In genomic region chr11:57637626-57638004, GRCh38 we compare ENCODE assay signal across 9 cellular contexts. TPM values are rescaled to one million over a fixed set of nuclear protein-coding genes. Genes with fewer than 3 reads are reported as not detected.
A peak's percentile ranks its signal among the peaks of the same experiment; 100 is the strongest.
DNase-seq lines count a peak whose midpoint lies in the region; ATAC-seq and TF ChIP-seq lines count a peak whose summit lies in the region.
"Had no signal": no experiment of that assay in that cellular context is flagged by ENCODE, and none has a peak within 500 bp of the region (broad histone marks: within the 10 kb centered on the region; RNA-seq: fewer than 3 reads in every experiment).

No MANE protein-coding gene starts in this region.

- H3K27ac ChIP-seq in DND-41 (ENCODE audit: low read length) = peak overlapping the region; percentile 47
- peak overlapping the region; percentile 66 to 81 for H3K27ac ChIP-seq in prostate gland

- WGBS in prostate gland = 13% methylated on average over 18 of the region's 18 CpGs

- H3K4me1 Mint-ChIP-seq in T-helper 17 cell (peaks cover 9% of the 10 kb centered on the region), glutamatergic neuron (ENCODE audit: low read depth, unreplicated experiment) (peaks cover 22% of the 10 kb centered on the region)

- ATAC-seq in DND-41 (ENCODE audit: insufficient read depth, low read depth) (no peak), T-helper 17 cell (no peak), GM19351 (IDR thresholded peaks at IDR 0.05; ENCODE audit: unreplicated experiment) (no peak), GM21367 (IDR thresholded peaks at IDR 0.05; ENCODE audit: unreplicated experiment) (no peak)

- DNase-seq in DND-41 (no peak), T-helper 17 cell (no peak), glutamatergic neuron (peak; percentile 59), prostate gland (ENCODE audit: low spot score) (no peak), MV-4-11 (lab: John Stamatoyannopoulos, UW) (no peak), G401 (ENCODE audit: low spot score) (no peak)
- DNase-seq: activated CD4-positive, alpha-beta T cell treated with anti-CD3 and anti-CD28 coated beads for 48 hours had no signal

- in situ Hi-C loops in G401 (cut with HindIII; ENCODE audit: low sequenced_read_pairs) = no loop called here

- H3K4me1 ChIP-seq in DND-41 (ENCODE audit: insufficient read depth, low read length) (peaks cover 41% of the 10 kb centered on the region), prostate gland (replicated peaks) (peaks cover 5% of the 10 kb centered on the region)

- H4K20me1 ChIP-seq in DND-41 (ENCODE audit: insufficient read depth, low read length) = no peaks in the 10 kb centered on the region

- no peak for TF ChIP-seq POLR2A in prostate gland (IDR thresholded peaks at IDR 0.05)

- peak overlapping the region; percentile 72 for H3K4me2 ChIP-seq in DND-41 (ENCODE audit: insufficient read depth, low read length)

- H3K4me3 Mint-ChIP-seq in T-helper 17 cell (peak overlapping the region; percentile 89), glutamatergic neuron (ENCODE audit: unreplicated experiment) (peak overlapping the region; percentile 98)

- intact Hi-C loops in prostate gland (cut with DNase I) = loop anchor here (2.0 kb wide), 1 partner anchor 39 kb away; no protein-coding TSS in a partner anchor

- H3K36me3 Mint-ChIP-seq in T-helper 17 cell (ENCODE audit: low read depth) (peaks cover 11% of the 10 kb centered on the region), glutamatergic neuron (ENCODE audit: unreplicated experiment) (no peaks in the 10 kb centered on the region)

- H3K9me3 ChIP-seq in DND-41 (ENCODE audit: insufficient read depth, low read length, severe bottlenecking) = no peaks in the 10 kb centered on the region
- no peaks in the 10 kb centered on the region for H3K9me3 ChIP-seq in T-helper 17 cell (ENCODE audit: control insufficient read depth, low read length, poor library complexity, severe bottlenecking)
- no peaks in the 10 kb centered on the region for H3K9me3 ChIP-seq in prostate gland

- peaks cover 40% of the 10 kb centered on the region for H3K27me3 Mint-ChIP-seq in T-helper 17 cell
- peaks cover 28% of the 10 kb centered on the region for H3K27me3 Mint-ChIP-seq in glutamatergic neuron (ENCODE audit: unreplicated experiment)

- H3K79me2 ChIP-seq in DND-41 (ENCODE audit: insufficient read depth, low read length) = 0 out of 2 replicates have a peak, but pooled peaks cover 4% of the 10 kb centered on the region

- H3K9ac ChIP-seq in DND-41 (ENCODE audit: low read depth, low read length) = peak overlapping the region; percentile 64; the same call in 1 of the 2 replicates

- H3K27ac Mint-ChIP-seq in T-helper 17 cell (no peak overlapping the region), glutamatergic neuron (ENCODE audit: unreplicated experiment) (peak overlapping the region; percentile 100)

- H3K4me3 ChIP-seq in DND-41 (ENCODE audit: low read depth in 1 of 2, low read length in 2 of 2) (peak overlapping the region in 1 of 2 experiments; percentile 61; a peak in 2 of 4 replicates), prostate gland (peak overlapping the region; percentile 52 to 76)

- TF ChIP-seq CTCF in DND-41 (IDR thresholded peaks at IDR 0.05; ENCODE audit: borderline replicate concordance, extremely low read depth, low read length, poor library complexity, severe bottlenecking) = no peak
- TF ChIP-seq CTCF in glutamatergic neuron (IDR thresholded peaks at IDR 0.05; ENCODE audit: partially characterized antibody, unreplicated experiment) = no peak
- TF ChIP-seq CTCF in prostate gland (IDR thresholded peaks at IDR 0.05) = no peak

- H3K36me3 ChIP-seq in DND-41 (ENCODE audit: insufficient read depth, low read length) (no peaks in the 10 kb centered on the region), prostate gland (no peaks in the 10 kb centered on the region)

- H3K27me3 ChIP-seq in DND-41 (ENCODE audit: insufficient read depth, low read length, poor library complexity) (no peaks in the 10 kb centered on the region), prostate gland (replicated peaks; ENCODE audit: insufficient read depth) (no peaks in the 10 kb centered on the region)

- peaks cover 15% of the 10 kb centered on the region for H3K9me3 Mint-ChIP-seq in glutamatergic neuron (ENCODE audit: unreplicated experiment)

- peak overlapping the region; percentile 67 for H2AFZ ChIP-seq in DND-41 (ENCODE audit: low read depth, low read length)

RNA-seq across cellular contexts. Expression of gene YPEL4, which starts 12.1 kb away (rescaled TPM):
- total RNA-seq in T-helper 17 cell (1 to 10 TPM; 1.2 to 1.8 TPM), glutamatergic neuron (ENCODE audit: unreplicated experiment) (16.9 TPM), prostate gland (1 to 10 TPM in 1 of 2 donors, under 1 TPM in 1; 0.46 to 3.6 TPM)
- total RNA-seq in G401 (2014; rRNA removed; shearing (Covaris generic)) = 2.1 TPM in 1 of 2 replicates, not detected in the other

RNA-seq across cellular contexts. Expression of gene CLP1, which starts 19.9 kb away (rescaled TPM):
- total RNA-seq in T-helper 17 cell (10 to 100 TPM; 11.7 to 22.7 TPM), glutamatergic neuron (ENCODE audit: unreplicated experiment) (17.1 TPM), prostate gland (10 to 100 TPM in 1 of 2 donors, 1 to 10 TPM in 1; 9.3 to 11.0 TPM)
- 30.5 and 33.9 TPM in 2 replicates for total RNA-seq in G401 (2014; rRNA removed; shearing (Covaris generic))

RNA-seq across cellular contexts. Expression of gene ZDHHC5, which starts 30.3 kb away (rescaled TPM):
- total RNA-seq in T-helper 17 cell (10 to 100 TPM; 51.9 to 55.6 TPM), glutamatergic neuron (ENCODE audit: unreplicated experiment) (42.3 TPM), prostate gland (10 to 100 TPM; 65.4 to 69.9 TPM)
- total RNA-seq in G401 (2014; rRNA removed; shearing (Covaris generic)) = 46.5 and 49.0 TPM in 2 replicates

RNA-seq across cellular contexts. Expression of gene SERPING1, which starts 40.1 kb away (rescaled TPM):
- total RNA-seq in T-helper 17 cell (under 1 TPM in 1 of 2 donors, not detected in 1; 0.57 TPM), glutamatergic neuron (ENCODE audit: unreplicated experiment) (46.1 TPM), prostate gland (100 to 1,000 TPM in 1 of 2 donors, 10 to 100 TPM in 1; 88.7 to 205 TPM)
- 22.3 and 22.8 TPM in 2 replicates for total RNA-seq in G401 (2014; rRNA removed; shearing (Covaris generic))
